18 cellular contexts compared by ENCODE assay signal in the genomic region with DNA sequence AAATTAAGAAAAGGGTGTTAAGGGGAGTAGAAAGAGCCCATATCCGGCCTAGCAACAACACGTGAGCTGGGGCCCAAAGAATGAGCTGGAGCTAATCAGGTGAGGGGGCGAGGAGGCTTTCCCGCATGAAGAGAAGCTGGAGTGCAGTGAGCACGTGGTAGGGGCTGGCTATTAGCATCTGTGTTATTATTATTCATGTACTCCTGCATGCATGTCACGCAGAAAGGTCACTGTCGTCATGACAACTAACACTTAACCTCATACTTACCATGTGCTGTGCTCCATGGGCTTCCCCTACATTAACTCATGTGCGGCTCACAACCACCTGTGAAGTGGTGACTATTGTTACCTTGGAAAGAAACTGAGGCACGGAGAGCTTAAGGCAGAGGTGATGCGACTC.
DNase-seq lines count a peak whose midpoint lies in the region; ATAC-seq and TF ChIP-seq lines count a peak whose summit lies in the region.
"Had no signal": no experiment of that assay in that cellular context is flagged by ENCODE, and none has a peak within 500 bp of the region (broad histone marks: within the 10 kb centered on the region; RNA-seq: fewer than 3 reads in every experiment).

No MANE protein-coding gene starts in this region.

- TF ChIP-seq CTCF in activated CD8-positive, alpha-beta T cell treated with anti-CD3 and anti-CD28 coated beads for 36 hours (IDR thresholded peaks at IDR 0.05) = no peak

- no peaks in the 10 kb centered on the region for H3K27me3 ChIP-seq in HUES6 (ENCODE audit: control insufficient read depth, insufficient read depth, low read length)

- H3K27ac ChIP-seq in HUES6 (ENCODE audit: low read depth, low read length) = no peak overlapping the region
- H3K27ac ChIP-seq: A549, GM23248 had no signal

- peaks cover 6% of the 10 kb centered on the region for H3K27me3 Mint-ChIP-seq in activated CD8-positive, alpha-beta T cell treated with anti-CD3 and anti-CD28 coated beads, Interleukin-2, amount 10 ng/mL, durations not matched to agents 7 days and 5 days (ENCODE audit: low read depth)
- H3K27me3 Mint-ChIP-seq in activated CD8-positive, alpha-beta T cell treated with anti-CD3 and anti-CD28 coated beads for 36 hours = no peaks in the 10 kb centered on the region

- peak; percentile 10 for DNase-seq in activated CD8-positive, alpha-beta T cell treated with anti-CD3 and anti-CD28 coated beads, Interleukin-2, amount 10 ng/mL, durations not matched to agents 7 days and 5 days
- DNase-seq in activated CD8-positive, alpha-beta T cell treated with anti-CD3 and anti-CD28 coated beads for 36 hours = no peak
- DNase-seq in left kidney (ENCODE audit: low read depth, low spot score) (peak; percentile 59), retina (no peak)
- DNase-seq: CD8-positive, alpha-beta memory T cell; GM23248; KG1; MV-4-11; NCI-H1417 treated with DMSO at 0.1 percent for 48 hours; NCI-H187 treated with DMSO at 0.1 percent for 48 hours; NCI-H345; NCI-H524 treated with DMSO at 0.1 percent for 48 hours had no signal

- no peak overlapping the region for H3K4me3 ChIP-seq in HUES6 (ENCODE audit: low read depth, low read length)
- H3K4me3 ChIP-seq: A549, GM23248 had no signal

- H3K9me3 ChIP-seq in HUES6 (ENCODE audit: control insufficient read depth, insufficient read depth, low read depth, low read length) = peaks cover 19% of the 10 kb centered on the region
- H3K9me3 ChIP-seq: A549 had no signal

- H3K4me3 Mint-ChIP-seq in activated CD8-positive, alpha-beta T cell treated with anti-CD3 and anti-CD28 coated beads, Interleukin-2, amount 10 ng/mL, durations not matched to agents 7 days and 5 days = no peak overlapping the region
- no peak overlapping the region for H3K4me3 Mint-ChIP-seq in activated CD8-positive, alpha-beta T cell treated with anti-CD3 and anti-CD28 coated beads for 36 hours
- H3K4me3 Mint-ChIP-seq: CD8-positive, alpha-beta memory T cell had no signal

- no peaks in the 10 kb centered on the region for H3K36me3 Mint-ChIP-seq in activated CD8-positive, alpha-beta T cell treated with anti-CD3 and anti-CD28 coated beads, Interleukin-2, amount 10 ng/mL, durations not matched to agents 7 days and 5 days (ENCODE audit: low read depth)
- no peaks in the 10 kb centered on the region for H3K36me3 Mint-ChIP-seq in activated CD8-positive, alpha-beta T cell treated with anti-CD3 and anti-CD28 coated beads for 36 hours (ENCODE audit: low read depth)

- POLR2A ChIA-PET in activated CD8-positive, alpha-beta T cell treated with anti-CD3 and anti-CD28 coated beads, Interleukin-2, amount 10 ng/mL, durations not matched to agents 7 days and 5 days (lab: Charles Lee) = no interaction called here
- POLR2A ChIA-PET in activated CD8-positive, alpha-beta T cell treated with anti-CD3 and anti-CD28 coated beads for 36 hours (lab: Charles Lee) = no interaction called here

- H3K9me3 Mint-ChIP-seq in activated CD8-positive, alpha-beta T cell treated with anti-CD3 and anti-CD28 coated beads, Interleukin-2, amount 10 ng/mL, durations not matched to agents 7 days and 5 days (ENCODE audit: insufficient read depth) = no peaks in the 10 kb centered on the region
- no peaks in the 10 kb centered on the region for H3K9me3 Mint-ChIP-seq in activated CD8-positive, alpha-beta T cell treated with anti-CD3 and anti-CD28 coated beads for 36 hours

- H3K9ac ChIP-seq in HUES6 (ENCODE audit: low read length) = peak overlapping the region; percentile 17
- H3K9ac ChIP-seq: GM23248 had no signal

- no peaks in the 10 kb centered on the region for H3K4me1 Mint-ChIP-seq in activated CD8-positive, alpha-beta T cell treated with anti-CD3 and anti-CD28 coated beads, Interleukin-2, amount 10 ng/mL, durations not matched to agents 7 days and 5 days (ENCODE audit: low read depth)
- no peaks in the 10 kb centered on the region for H3K4me1 Mint-ChIP-seq in activated CD8-positive, alpha-beta T cell treated with anti-CD3 and anti-CD28 coated beads for 36 hours (ENCODE audit: low read depth)
- H3K4me1 Mint-ChIP-seq: CD8-positive, alpha-beta memory T cell had no signal

- H3K36me3 ChIP-seq in HUES6 (ENCODE audit: control insufficient read depth, insufficient read depth, low read length) = no peaks in the 10 kb centered on the region

- H3K27ac Mint-ChIP-seq in activated CD8-positive, alpha-beta T cell treated with anti-CD3 and anti-CD28 coated beads, Interleukin-2, amount 10 ng/mL, durations not matched to agents 7 days and 5 days = no peak overlapping the region
- no peak overlapping the region for H3K27ac Mint-ChIP-seq in activated CD8-positive, alpha-beta T cell treated with anti-CD3 and anti-CD28 coated beads for 36 hours
- H3K27ac Mint-ChIP-seq: CD8-positive, alpha-beta memory T cell had no signal

- H3K4me1 ChIP-seq in HUES6 (ENCODE audit: control insufficient read depth, insufficient read depth, low read length) = 0 out of 2 replicates have a peak, but pooled peaks cover 4% of the 10 kb centered on the region
- H3K4me1 ChIP-seq: A549 had no signal

- intact Hi-C loops in activated CD8-positive, alpha-beta T cell treated with anti-CD3 and anti-CD28 coated beads for 36 hours (cut with micrococcal nuclease) = no loop called here

- CTCF ChIA-PET in activated CD8-positive, alpha-beta T cell treated with anti-CD3 and anti-CD28 coated beads, Interleukin-2, amount 10 ng/mL, durations not matched to agents 7 days and 5 days (lab: Charles Lee) = interaction anchor here (0.7 to 2.5 kb wide), 3 partner anchors 34 to 307 kb away, joined by 3 to 7 read pairs (median 3); no protein-coding TSS in a partner anchor
- CTCF ChIA-PET in activated CD8-positive, alpha-beta T cell treated with anti-CD3 and anti-CD28 coated beads for 36 hours (lab: Charles Lee) = no interaction called here

- no peak for ATAC-seq in activated CD8-positive, alpha-beta T cell treated with anti-CD3 and anti-CD28 coated beads, Interleukin-2, amount 10 ng/mL, durations not matched to agents 7 days and 5 days
- no peak for ATAC-seq in activated CD8-positive, alpha-beta T cell treated with anti-CD3 and anti-CD28 coated beads for 36 hours
- no peak for ATAC-seq in GM19397 (IDR thresholded peaks at IDR 0.05; ENCODE audit: unreplicated experiment)
- ATAC-seq in GM18873 (IDR thresholded peaks at IDR 0.05; ENCODE audit: low FRiP score, unreplicated experiment) = no peak
- ATAC-seq: A549, HCT116, Panc1 had no signal

Comparison
In these comparisons a context has a peak if more than half of its experiments do, and no peak if none do; other contexts are left out.
1. DNase-seq: peak in activated CD8-positive, alpha-beta T cell treated with anti-CD3 and anti-CD28 coated beads, Interleukin-2, amount 10 ng/mL, durations not matched to agents 7 days and 5 days (single experiment) and left kidney (single experiment); none in activated CD8-positive, alpha-beta T cell treated with anti-CD3 and anti-CD28 coated beads for 36 hours (single experiment) and retina (single experiment).